ENCODE assay signal across 12 cellular contexts in the genomic region with DNA sequence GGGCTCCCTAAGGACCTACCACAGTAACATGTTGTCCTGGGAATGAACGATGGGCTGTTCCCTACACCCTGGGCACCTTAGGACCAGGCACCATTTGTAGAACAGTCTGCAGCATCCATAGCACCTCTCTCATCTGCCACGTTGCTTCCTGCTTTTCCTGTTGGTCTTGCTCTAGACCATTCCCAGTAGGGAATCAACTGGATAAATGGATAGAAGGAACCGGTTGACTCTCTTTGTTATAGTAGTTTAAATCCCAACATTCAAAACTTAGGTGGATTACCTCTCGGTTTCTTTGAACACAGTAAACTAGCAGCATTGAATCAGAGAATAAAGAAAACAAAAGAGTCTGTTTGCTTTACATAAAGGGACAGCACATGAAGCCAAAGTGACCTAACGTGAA.
DNase-seq lines count a peak whose midpoint lies in the region; ATAC-seq and TF ChIP-seq lines count a peak whose summit lies in the region.
"Had no signal": no experiment of that assay in that cellular context is flagged by ENCODE, and none has a peak within 500 bp of the region (broad histone marks: within the 10 kb centered on the region; RNA-seq: fewer than 3 reads in every experiment).

No MANE protein-coding gene starts in this region.

- H3K36me3 ChIP-seq in DND-41 (ENCODE audit: insufficient read depth, low read length): no peaks in the 10 kb centered on the region
- H3K36me3 ChIP-seq in CD8-positive, alpha-beta T cell (ENCODE audit: insufficient read depth, low read length): no peaks in the 10 kb centered on the region

- peaks cover 9% of the 10 kb centered on the region for H3K27me3 Mint-ChIP-seq in nephron (ENCODE audit: low read depth)
- H3K27me3 Mint-ChIP-seq in CD8-positive, alpha-beta T cell (ENCODE audit: low read depth): no peaks in the 10 kb centered on the region
- H3K27me3 Mint-ChIP-seq: CD4-positive, CD25-positive, alpha-beta regulatory T cell had no signal

- no peak overlapping the region for H3K4me2 ChIP-seq in DND-41 (ENCODE audit: insufficient read depth, low read length)

- intact Hi-C loops in CD8-positive, alpha-beta T cell (cut with DNase I, micrococcal nuclease): no loop called here

- peaks cover 21% of the 10 kb centered on the region for H3K4me1 Mint-ChIP-seq in nephron
- peaks cover 32% of the 10 kb centered on the region for H3K4me1 Mint-ChIP-seq in CD8-positive, alpha-beta T cell (ENCODE audit: low read depth)

- H3K27me3 ChIP-seq in DND-41 (ENCODE audit: insufficient read depth, low read length, poor library complexity): no peaks in the 10 kb centered on the region
- H3K27me3 ChIP-seq in CD8-positive, alpha-beta T cell (ENCODE audit: insufficient read depth, low read length): no peaks in the 10 kb centered on the region

- H3K4me3 ChIP-seq in DND-41 (ENCODE audit: low read depth in 1 of 2, low read length in 2 of 2): no peak overlapping the region
- no peak overlapping the region for H3K4me3 ChIP-seq in CD8-positive, alpha-beta T cell (ENCODE audit: low read depth, low read length)

- H3K4me3 Mint-ChIP-seq in nephron: no peak overlapping the region
- no peak overlapping the region for H3K4me3 Mint-ChIP-seq in CD8-positive, alpha-beta T cell
- H3K4me3 Mint-ChIP-seq: CD4-positive, CD25-positive, alpha-beta regulatory T cell; H9 had no signal

- H3K9me3 ChIP-seq in DND-41 (ENCODE audit: insufficient read depth, low read length, severe bottlenecking): peaks cover 8% of the 10 kb centered on the region
- no peaks in the 10 kb centered on the region for H3K9me3 ChIP-seq in CD8-positive, alpha-beta T cell (ENCODE audit: low read length)

- H3K4me1 ChIP-seq in DND-41 (ENCODE audit: insufficient read depth, low read length): peaks cover 59% of the 10 kb centered on the region
- H3K4me1 ChIP-seq in CD8-positive, alpha-beta T cell (ENCODE audit: insufficient read depth, low read length): no peaks in the 10 kb centered on the region

- no peak for ATAC-seq in DND-41 (ENCODE audit: insufficient read depth, low read depth)
- ATAC-seq in HG03565 (IDR thresholded peaks at IDR 0.05; ENCODE audit: unreplicated experiment): no peak
- ATAC-seq in HG02798 (IDR thresholded peaks at IDR 0.05; ENCODE audit: poor library complexity, unreplicated experiment): no peak
- ATAC-seq in CD8-positive, alpha-beta T cell: no peak

- peaks cover 7% of the 10 kb centered on the region for H3K36me3 Mint-ChIP-seq in nephron (ENCODE audit: low read depth)
- H3K36me3 Mint-ChIP-seq in CD8-positive, alpha-beta T cell: no peaks in the 10 kb centered on the region
- H3K36me3 Mint-ChIP-seq: CD4-positive, CD25-positive, alpha-beta regulatory T cell had no signal

- POLR2A ChIA-PET in CD8-positive, alpha-beta T cell (lab: Charles Lee): no interaction called here

- CTCF ChIA-PET in CD8-positive, alpha-beta T cell (lab: Charles Lee): no interaction called here

- H3K79me2 ChIP-seq in DND-41 (ENCODE audit: insufficient read depth, low read length): no peaks in the 10 kb centered on the region

- no peaks in the 10 kb centered on the region for H4K20me1 ChIP-seq in DND-41 (ENCODE audit: insufficient read depth, low read length)

- no peak for DNase-seq in DND-41
- DNase-seq in NCI-H526 treated with DMSO at 0.1 percent for 48 hours (lab: John Stamatoyannopoulos, UW): peak; percentile 38
- DNase-seq in CD8-positive, alpha-beta T cell: no peak
- DNase-seq: Calu3; CD4-positive, CD25-positive, alpha-beta regulatory T cell; DMS 273 treated with DMSO at 0.1 percent for 48 hours; EL; GOT3; H9 had no signal

- H2AFZ ChIP-seq in DND-41 (ENCODE audit: low read depth, low read length): peak overlapping the region; percentile 46

- H3K27ac ChIP-seq in DND-41 (ENCODE audit: low read length): peak overlapping the region; percentile 98
- no peak overlapping the region for H3K27ac ChIP-seq in CD8-positive, alpha-beta T cell (ENCODE audit: low read depth, low read length)

- TF ChIP-seq CTCF in DND-41 (IDR thresholded peaks at IDR 0.05; ENCODE audit: borderline replicate concordance, extremely low read depth, low read length, poor library complexity, severe bottlenecking) (no peak), nephron (IDR thresholded peaks at IDR 0.05; ENCODE audit: unreplicated experiment in 3 of 3) (no peak)
- no peak for TF ChIP-seq CTCF in CD8-positive, alpha-beta T cell (IDR thresholded peaks at IDR 0.05)

- peak overlapping the region; percentile 5; the same call in 1 of the 2 replicates for H3K9ac ChIP-seq in DND-41 (ENCODE audit: low read depth, low read length)

- peak overlapping the region in 2 of 3 experiments; percentile 7 to 83 for H3K27ac Mint-ChIP-seq in nephron
- H3K27ac Mint-ChIP-seq in CD8-positive, alpha-beta T cell: no peak overlapping the region

- peaks cover 7% of the 10 kb centered on the region for H3K9me3 Mint-ChIP-seq in nephron
- H3K9me3 Mint-ChIP-seq in CD8-positive, alpha-beta T cell: no peaks in the 10 kb centered on the region
